In the genomic region with DNA sequence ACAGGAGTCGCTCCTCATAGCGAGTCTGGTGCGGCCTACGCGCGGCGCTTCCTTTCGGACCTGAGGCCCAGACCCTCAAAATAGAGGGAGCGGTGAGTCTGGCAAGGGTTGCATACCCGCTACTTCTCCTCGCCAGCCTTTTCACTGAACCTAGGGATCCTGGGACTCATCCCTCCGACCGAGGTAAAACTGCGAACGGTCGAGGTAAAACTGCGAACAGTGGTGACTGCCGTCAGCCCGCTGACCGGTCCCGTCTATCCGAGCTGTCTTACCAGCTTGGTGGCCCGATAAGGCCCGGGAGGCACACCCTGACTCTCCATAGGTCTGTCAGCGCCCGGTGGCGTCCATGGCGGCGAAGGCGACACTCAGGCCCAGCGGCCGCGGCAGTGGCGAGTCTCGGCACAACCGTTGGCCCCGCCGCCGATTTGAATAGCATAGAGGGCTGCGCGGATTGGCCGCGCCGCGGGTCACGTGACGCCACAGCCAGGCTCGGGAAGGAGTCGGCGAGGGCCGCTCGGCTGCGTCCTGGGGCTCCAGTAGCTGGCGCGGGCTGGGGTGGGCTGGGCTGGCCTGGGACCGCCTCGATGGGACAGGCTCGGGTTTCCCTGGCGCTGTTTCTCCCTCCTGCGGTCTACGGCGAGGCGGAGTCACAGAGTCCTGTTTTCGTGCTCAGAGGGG, we compare ENCODE assay signal across 1 cellular context.
TF ChIP-seq lines count a peak whose summit lies in the region.

A gene with protein sequence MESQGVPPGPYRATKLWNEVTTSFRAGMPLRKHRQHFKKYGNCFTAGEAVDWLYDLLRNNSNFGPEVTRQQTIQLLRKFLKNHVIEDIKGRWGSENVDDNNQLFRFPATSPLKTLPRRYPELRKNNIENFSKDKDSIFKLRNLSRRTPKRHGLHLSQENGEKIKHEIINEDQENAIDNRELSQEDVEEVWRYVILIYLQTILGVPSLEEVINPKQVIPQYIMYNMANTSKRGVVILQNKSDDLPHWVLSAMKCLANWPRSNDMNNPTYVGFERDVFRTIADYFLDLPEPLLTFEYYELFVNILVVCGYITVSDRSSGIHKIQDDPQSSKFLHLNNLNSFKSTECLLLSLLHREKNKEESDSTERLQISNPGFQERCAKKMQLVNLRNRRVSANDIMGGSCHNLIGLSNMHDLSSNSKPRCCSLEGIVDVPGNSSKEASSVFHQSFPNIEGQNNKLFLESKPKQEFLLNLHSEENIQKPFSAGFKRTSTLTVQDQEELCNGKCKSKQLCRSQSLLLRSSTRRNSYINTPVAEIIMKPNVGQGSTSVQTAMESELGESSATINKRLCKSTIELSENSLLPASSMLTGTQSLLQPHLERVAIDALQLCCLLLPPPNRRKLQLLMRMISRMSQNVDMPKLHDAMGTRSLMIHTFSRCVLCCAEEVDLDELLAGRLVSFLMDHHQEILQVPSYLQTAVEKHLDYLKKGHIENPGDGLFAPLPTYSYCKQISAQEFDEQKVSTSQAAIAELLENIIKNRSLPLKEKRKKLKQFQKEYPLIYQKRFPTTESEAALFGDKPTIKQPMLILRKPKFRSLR (minus strand): TSS at position 403 of the 678 bp plus-strand sequence. CDS start 83 bp downstream, at position 320.

TF ChIP-seq in HepG2, 621 proteins besides CTCF, POLR2A, EP300 and RAD21 (continued from another document and continues in another):
- TF ChIP-seq, protein P1, sequence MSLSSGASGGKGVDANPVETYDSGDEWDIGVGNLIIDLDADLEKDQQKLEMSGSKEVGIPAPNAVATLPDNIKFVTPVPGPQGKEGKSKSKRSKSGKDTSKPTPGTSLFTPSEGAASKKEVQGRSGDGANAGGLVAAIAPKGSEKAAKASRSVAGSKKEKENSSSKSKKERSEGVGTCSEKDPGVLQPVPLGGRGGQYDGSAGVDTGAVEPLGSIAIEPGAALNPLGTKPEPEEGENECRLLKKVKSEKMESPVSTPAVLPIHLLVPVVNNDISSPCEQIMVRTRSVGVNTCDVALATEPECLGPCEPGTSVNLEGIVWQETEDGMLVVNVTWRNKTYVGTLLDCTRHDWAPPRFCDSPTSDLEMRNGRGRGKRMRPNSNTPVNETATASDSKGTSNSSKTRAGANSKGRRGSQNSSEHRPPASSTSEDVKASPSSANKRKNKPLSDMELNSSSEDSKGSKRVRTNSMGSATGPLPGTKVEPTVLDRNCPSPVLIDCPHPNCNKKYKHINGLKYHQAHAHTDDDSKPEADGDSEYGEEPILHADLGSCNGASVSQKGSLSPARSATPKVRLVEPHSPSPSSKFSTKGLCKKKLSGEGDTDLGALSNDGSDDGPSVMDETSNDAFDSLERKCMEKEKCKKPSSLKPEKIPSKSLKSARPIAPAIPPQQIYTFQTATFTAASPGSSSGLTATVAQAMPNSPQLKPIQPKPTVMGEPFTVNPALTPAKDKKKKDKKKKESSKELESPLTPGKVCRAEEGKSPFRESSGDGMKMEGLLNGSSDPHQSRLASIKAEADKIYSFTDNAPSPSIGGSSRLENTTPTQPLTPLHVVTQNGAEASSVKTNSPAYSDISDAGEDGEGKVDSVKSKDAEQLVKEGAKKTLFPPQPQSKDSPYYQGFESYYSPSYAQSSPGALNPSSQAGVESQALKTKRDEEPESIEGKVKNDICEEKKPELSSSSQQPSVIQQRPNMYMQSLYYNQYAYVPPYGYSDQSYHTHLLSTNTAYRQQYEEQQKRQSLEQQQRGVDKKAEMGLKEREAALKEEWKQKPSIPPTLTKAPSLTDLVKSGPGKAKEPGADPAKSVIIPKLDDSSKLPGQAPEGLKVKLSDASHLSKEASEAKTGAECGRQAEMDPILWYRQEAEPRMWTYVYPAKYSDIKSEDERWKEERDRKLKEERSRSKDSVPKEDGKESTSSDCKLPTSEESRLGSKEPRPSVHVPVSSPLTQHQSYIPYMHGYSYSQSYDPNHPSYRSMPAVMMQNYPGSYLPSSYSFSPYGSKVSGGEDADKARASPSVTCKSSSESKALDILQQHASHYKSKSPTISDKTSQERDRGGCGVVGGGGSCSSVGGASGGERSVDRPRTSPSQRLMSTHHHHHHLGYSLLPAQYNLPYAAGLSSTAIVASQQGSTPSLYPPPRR (CRISPR knock-in tag; IDR thresholded peaks at IDR 0.05; ENCODE audit: borderline replicate concordance) = no peak
- TF ChIP-seq, protein P2, sequence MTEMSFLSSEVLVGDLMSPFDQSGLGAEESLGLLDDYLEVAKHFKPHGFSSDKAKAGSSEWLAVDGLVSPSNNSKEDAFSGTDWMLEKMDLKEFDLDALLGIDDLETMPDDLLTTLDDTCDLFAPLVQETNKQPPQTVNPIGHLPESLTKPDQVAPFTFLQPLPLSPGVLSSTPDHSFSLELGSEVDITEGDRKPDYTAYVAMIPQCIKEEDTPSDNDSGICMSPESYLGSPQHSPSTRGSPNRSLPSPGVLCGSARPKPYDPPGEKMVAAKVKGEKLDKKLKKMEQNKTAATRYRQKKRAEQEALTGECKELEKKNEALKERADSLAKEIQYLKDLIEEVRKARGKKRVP (CRISPR knock-in tag; IDR thresholded peaks at IDR 0.05) = 0 out of 4 replicates have a peak, but pooled peaks of 1 of the 2 experiments have one; percentile 15
- TF ChIP-seq CC2D1A (CRISPR knock-in tag; IDR thresholded peaks at IDR 0.05) (no peak), CBX1 (IDR thresholded peaks at IDR 0.05; ENCODE audit: low read depth) (peak; percentile 71), MIXL1 (CRISPR knock-in tag; IDR thresholded peaks at IDR 0.05) (no peak), MTA3 (CRISPR knock-in tag; IDR thresholded peaks at IDR 0.05) (no peak), HNF4A (CRISPR knock-in tag; IDR thresholded peaks at IDR 0.05) (no peak), ZNF30 (CRISPR knock-in tag; IDR thresholded peaks at IDR 0.05) (no peak), KLF9 (CRISPR knock-in tag; IDR thresholded peaks at IDR 0.05; ENCODE audit: low read depth) (no peak), MED1 (CRISPR knock-in tag; IDR thresholded peaks at IDR 0.05) (no peak), ZNF619 (CRISPR knock-in tag; IDR thresholded peaks at IDR 0.05) (no peak), ZNF709 (CRISPR knock-in tag; IDR thresholded peaks at IDR 0.05) (peak; percentile 59; the same call in 1 of the 2 replicates), ZNF614 (CRISPR knock-in tag; IDR thresholded peaks at IDR 0.05; ENCODE audit: borderline replicate concordance) (peak; percentile 47; the same call in 1 of the 2 replicates), SPEN (CRISPR knock-in tag; IDR thresholded peaks at IDR 0.05; ENCODE audit: low read depth) (peak; percentile 58), SP4 (CRISPR knock-in tag; IDR thresholded peaks at IDR 0.05) (peak; percentile 31; the same call in 1 of the 2 replicates), ZNF382 (CRISPR knock-in tag; IDR thresholded peaks at IDR 0.05; ENCODE audit: borderline replicate concordance) (no peak), ZNF292 (CRISPR knock-in tag; IDR thresholded peaks at IDR 0.05; ENCODE audit: borderline replicate concordance, low read depth) (peak; percentile 40; the same call in 1 of the 2 replicates), ZNF136 (CRISPR knock-in tag; IDR thresholded peaks at IDR 0.05; ENCODE audit: low read depth) (no peak), TSC22D2 (CRISPR knock-in tag; IDR thresholded peaks at IDR 0.05; ENCODE audit: borderline replicate concordance) (no peak), JDP2 (CRISPR knock-in tag; IDR thresholded peaks at IDR 0.05; ENCODE audit: borderline replicate concordance) (no peak; the same call in 1 of the 2 replicates), CENPT (CRISPR knock-in tag; IDR thresholded peaks at IDR 0.05; ENCODE audit: low read depth) (no peak), KDM5A (IDR thresholded peaks at IDR 0.05; ENCODE audit: borderline replicate concordance, low read length) (no peak), ZNF674 (CRISPR knock-in tag; IDR thresholded peaks at IDR 0.05; ENCODE audit: low read depth) (no peak), TBX3 (IDR thresholded peaks at IDR 0.05; ENCODE audit: borderline replicate concordance) (no peak), NR2F2 (IDR thresholded peaks at IDR 0.05; ENCODE audit: borderline replicate concordance, low read depth) (no peak), ZNF766 (CRISPR knock-in tag; IDR thresholded peaks at IDR 0.05; ENCODE audit: borderline replicate concordance) (no peak; the same call in 1 of the 2 replicates), POLR2AphosphoS5 (IDR thresholded peaks at IDR 0.05; ENCODE audit: low read depth, low read length) (peak; percentile 63), RFX5 (IDR thresholded peaks at IDR 0.05; ENCODE audit: low read depth, low read length) (no peak), ZNF17 (CRISPR knock-in tag; IDR thresholded peaks at IDR 0.05) (no peak), HOXD1 (CRISPR knock-in tag; IDR thresholded peaks at IDR 0.05) (no peak), SOX5 (CRISPR knock-in tag; IDR thresholded peaks at IDR 0.05; ENCODE audit: borderline replicate concordance) (no peak), ELF3 (CRISPR knock-in tag; IDR thresholded peaks at IDR 0.05) (no peak)
- TF ChIP-seq, protein P3, sequence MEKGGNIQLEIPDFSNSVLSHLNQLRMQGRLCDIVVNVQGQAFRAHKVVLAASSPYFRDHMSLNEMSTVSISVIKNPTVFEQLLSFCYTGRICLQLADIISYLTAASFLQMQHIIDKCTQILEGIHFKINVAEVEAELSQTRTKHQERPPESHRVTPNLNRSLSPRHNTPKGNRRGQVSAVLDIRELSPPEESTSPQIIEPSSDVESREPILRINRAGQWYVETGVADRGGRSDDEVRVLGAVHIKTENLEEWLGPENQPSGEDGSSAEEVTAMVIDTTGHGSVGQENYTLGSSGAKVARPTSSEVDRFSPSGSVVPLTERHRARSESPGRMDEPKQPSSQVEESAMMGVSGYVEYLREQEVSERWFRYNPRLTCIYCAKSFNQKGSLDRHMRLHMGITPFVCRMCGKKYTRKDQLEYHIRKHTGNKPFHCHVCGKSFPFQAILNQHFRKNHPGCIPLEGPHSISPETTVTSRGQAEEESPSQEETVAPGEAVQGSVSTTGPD (CRISPR knock-in tag; IDR thresholded peaks at IDR 0.05) = no peak
- TF ChIP-seq, protein P4, sequence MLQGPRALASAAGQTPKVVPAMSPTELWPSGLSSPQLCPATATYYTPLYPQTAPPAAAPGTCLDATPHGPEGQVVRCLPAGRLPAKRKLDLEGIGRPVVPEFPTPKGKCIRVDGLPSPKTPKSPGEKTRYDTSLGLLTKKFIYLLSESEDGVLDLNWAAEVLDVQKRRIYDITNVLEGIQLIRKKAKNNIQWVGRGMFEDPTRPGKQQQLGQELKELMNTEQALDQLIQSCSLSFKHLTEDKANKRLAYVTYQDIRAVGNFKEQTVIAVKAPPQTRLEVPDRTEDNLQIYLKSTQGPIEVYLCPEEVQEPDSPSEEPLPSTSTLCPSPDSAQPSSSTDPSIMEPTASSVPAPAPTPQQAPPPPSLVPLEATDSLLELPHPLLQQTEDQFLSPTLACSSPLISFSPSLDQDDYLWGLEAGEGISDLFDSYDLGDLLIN (CRISPR knock-in tag; IDR thresholded peaks at IDR 0.05; ENCODE audit: borderline replicate concordance) = no peak
- TF ChIP-seq, protein P5, sequence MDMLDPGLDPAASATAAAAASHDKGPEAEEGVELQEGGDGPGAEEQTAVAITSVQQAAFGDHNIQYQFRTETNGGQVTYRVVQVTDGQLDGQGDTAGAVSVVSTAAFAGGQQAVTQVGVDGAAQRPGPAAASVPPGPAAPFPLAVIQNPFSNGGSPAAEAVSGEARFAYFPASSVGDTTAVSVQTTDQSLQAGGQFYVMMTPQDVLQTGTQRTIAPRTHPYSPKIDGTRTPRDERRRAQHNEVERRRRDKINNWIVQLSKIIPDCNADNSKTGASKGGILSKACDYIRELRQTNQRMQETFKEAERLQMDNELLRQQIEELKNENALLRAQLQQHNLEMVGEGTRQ (IDR thresholded peaks at IDR 0.05; ENCODE audit: low read depth, low read length) = peak; percentile 95
- TF ChIP-seq, protein P5 (CRISPR knock-in tag; IDR thresholded peaks at IDR 0.05; ENCODE audit: borderline replicate concordance) = peak; percentile 99; the same call in 1 of the 2 replicates
- TF ChIP-seq, protein P6, sequence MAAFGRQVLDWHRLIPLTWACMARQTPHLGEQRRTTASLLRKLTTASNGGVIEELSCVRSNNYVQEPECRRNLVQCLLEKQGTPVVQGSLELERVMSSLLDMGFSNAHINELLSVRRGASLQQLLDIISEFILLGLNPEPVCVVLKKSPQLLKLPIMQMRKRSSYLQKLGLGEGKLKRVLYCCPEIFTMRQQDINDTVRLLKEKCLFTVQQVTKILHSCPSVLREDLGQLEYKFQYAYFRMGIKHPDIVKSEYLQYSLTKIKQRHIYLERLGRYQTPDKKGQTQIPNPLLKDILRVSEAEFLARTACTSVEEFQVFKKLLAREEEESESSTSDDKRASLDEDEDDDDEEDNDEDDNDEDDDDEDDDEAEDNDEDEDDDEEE (CRISPR knock-in tag; IDR thresholded peaks at IDR 0.05) = 0 out of 2 replicates have a peak, but pooled peaks have one; percentile 48
- TF ChIP-seq, protein P7, sequence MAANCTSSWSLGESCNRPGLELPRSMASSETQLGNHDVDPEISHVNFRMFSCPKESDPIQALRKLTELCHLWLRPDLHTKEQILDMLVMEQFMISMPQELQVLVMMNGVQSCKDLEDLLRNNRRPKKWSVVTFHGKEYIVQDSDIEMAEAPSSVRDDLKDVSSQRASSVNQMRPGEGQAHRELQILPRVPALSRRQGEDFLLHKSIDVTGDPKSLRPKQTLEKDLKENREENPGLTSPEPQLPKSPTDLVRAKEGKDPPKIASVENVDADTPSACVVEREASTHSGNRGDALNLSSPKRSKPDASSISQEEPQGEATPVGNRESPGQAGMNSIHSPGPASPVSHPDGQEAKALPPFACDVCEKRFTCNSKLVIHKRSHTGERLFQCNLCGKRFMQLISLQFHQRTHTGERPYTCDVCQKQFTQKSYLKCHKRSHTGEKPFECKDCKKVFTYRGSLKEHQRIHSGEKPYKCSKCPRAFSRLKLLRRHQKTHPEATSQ (CRISPR knock-in tag; IDR thresholded peaks at IDR 0.05; ENCODE audit: borderline replicate concordance) = peak; percentile 75; the same call in 1 of the 2 replicates
- TF ChIP-seq, protein P8, sequence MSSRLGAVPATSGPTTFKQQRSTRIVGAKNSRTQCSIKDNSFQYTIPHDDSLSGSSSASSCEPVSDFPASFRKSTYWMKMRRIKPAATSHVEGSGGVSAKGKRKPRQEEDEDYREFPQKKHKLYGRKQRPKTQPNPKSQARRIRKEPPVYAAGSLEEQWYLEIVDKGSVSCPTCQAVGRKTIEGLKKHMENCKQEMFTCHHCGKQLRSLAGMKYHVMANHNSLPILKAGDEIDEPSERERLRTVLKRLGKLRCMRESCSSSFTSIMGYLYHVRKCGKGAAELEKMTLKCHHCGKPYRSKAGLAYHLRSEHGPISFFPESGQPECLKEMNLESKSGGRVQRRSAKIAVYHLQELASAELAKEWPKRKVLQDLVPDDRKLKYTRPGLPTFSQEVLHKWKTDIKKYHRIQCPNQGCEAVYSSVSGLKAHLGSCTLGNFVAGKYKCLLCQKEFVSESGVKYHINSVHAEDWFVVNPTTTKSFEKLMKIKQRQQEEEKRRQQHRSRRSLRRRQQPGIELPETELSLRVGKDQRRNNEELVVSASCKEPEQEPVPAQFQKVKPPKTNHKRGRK (CRISPR knock-in tag; IDR thresholded peaks at IDR 0.05) = no peak
- TF ChIP-seq, protein P9, sequence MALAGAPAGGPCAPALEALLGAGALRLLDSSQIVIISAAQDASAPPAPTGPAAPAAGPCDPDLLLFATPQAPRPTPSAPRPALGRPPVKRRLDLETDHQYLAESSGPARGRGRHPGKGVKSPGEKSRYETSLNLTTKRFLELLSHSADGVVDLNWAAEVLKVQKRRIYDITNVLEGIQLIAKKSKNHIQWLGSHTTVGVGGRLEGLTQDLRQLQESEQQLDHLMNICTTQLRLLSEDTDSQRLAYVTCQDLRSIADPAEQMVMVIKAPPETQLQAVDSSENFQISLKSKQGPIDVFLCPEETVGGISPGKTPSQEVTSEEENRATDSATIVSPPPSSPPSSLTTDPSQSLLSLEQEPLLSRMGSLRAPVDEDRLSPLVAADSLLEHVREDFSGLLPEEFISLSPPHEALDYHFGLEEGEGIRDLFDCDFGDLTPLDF (CRISPR knock-in tag; IDR thresholded peaks at IDR 0.05) = no peak
